ENCODE assay signal across 19 cellular contexts in the genomic region with DNA sequence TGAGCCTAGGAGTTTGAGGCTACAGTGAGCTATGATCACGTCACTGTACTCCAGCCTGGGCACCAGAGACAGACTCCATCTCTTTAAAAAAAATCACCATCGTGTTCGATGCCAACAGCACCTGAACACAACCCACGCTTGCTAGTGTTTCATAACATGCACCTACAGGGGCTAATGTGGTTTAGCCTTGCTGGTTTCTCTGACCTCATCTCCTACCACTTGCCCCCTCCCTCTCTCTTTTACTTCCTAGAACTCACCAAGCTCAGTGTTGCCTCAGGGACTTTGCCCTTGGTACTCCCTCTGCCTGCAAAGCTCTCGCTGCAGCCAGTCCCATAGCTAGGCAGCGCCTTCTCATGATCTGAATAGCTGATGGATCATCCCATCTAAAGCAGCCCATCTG.
A peak's percentile ranks its signal among the peaks of the same experiment; 100 is the strongest.
DNase-seq lines count a peak whose midpoint lies in the region; ATAC-seq, FAIRE-seq and TF ChIP-seq lines count a peak whose summit lies in the region.
"Had no signal": no experiment of that assay in that cellular context is flagged by ENCODE, and none has a peak within 500 bp of the region (broad histone marks: within the 10 kb centered on the region; RNA-seq: fewer than 3 reads in every experiment).

No MANE protein-coding gene starts in this region.

- no peaks in the 10 kb centered on the region for H3K36me3 Mint-ChIP-seq in activated CD8-positive, alpha-beta T cell treated with anti-CD3 and anti-CD28 coated beads, Interleukin-2, amount 10 ng/mL, durations not matched to agents 7 days and 5 days (ENCODE audit: low read depth)
- H3K36me3 Mint-ChIP-seq: naive thymus-derived CD8-positive, alpha-beta T cell had no signal

- peaks cover 20% of the 10 kb centered on the region for H3K27me3 Mint-ChIP-seq in activated CD8-positive, alpha-beta T cell treated with anti-CD3 and anti-CD28 coated beads, Interleukin-2, amount 10 ng/mL, durations not matched to agents 7 days and 5 days (ENCODE audit: low read depth)

- peak; percentile 11 for ATAC-seq in activated CD8-positive, alpha-beta T cell treated with anti-CD3 and anti-CD28 coated beads, Interleukin-2, amount 10 ng/mL, durations not matched to agents 7 days and 5 days
- ATAC-seq in HepG2 (peak; percentile 98), GM18861 (IDR thresholded peaks at IDR 0.05; ENCODE audit: unreplicated experiment) (no peak)
- ATAC-seq: left cardiac atrium had no signal

- no peak overlapping the region for H2AFZ ChIP-seq in HepG2 (ENCODE audit: low read length)
- H2AFZ ChIP-seq: PC-9 had no signal

- TF ChIP-seq EP300 in HepG2 (IDR thresholded peaks at IDR 0.05; ENCODE audit: low read depth in 2 of 2, low read length in 2 of 2) (no peak), HepG2 (CRISPR knock-in tag; IDR thresholded peaks at IDR 0.05; ENCODE audit: borderline replicate concordance) (no peak)

- BruUV-seq in HepG2 (replicated peaks; lab: Mats Ljungman, UMichigan): no TSS peak

- H3K4me1 Mint-ChIP-seq in activated CD8-positive, alpha-beta T cell treated with anti-CD3 and anti-CD28 coated beads, Interleukin-2, amount 10 ng/mL, durations not matched to agents 7 days and 5 days (ENCODE audit: low read depth): peaks cover 12% of the 10 kb centered on the region

- peak overlapping the region; percentile 10; the same call in 1 of the 2 replicates for H3K4me2 ChIP-seq in HepG2 (ENCODE audit: low read depth, low read length)
- H3K4me2 ChIP-seq: PC-9 had no signal

- H3K79me2 ChIP-seq in HepG2 (ENCODE audit: insufficient read depth, low read length): no peaks in the 10 kb centered on the region

- no peak overlapping the region for H3K4me3 ChIP-seq in Jurkat, Clone E6-1 (ENCODE audit: low read length)
- H3K4me3 ChIP-seq in HepG2 (replicated peaks in 1 of 3; ENCODE audit: insufficient read depth in 1 of 3, low read depth in 2 of 3, low read length in 3 of 3): no peak overlapping the region
- H3K4me3 ChIP-seq: PC-9, prostate gland had no signal

- H3K4me1 ChIP-seq in HepG2 (ENCODE audit: insufficient read depth, low read length): peaks cover 36% of the 10 kb centered on the region
- H3K4me1 ChIP-seq: prostate gland had no signal

- H3K9me3 ChIP-seq in HepG2 (ENCODE audit: low read length): no peaks in the 10 kb centered on the region
- H3K9me3 ChIP-seq: prostate gland had no signal

- H3K36me3 ChIP-seq in HepG2 (replicated peaks in 1 of 2; ENCODE audit: control insufficient read depth in 1 of 2, insufficient read depth in 2 of 2, low read length in 2 of 2): no peaks in the 10 kb centered on the region
- H3K36me3 ChIP-seq: prostate gland had no signal

- H3K4me3 Mint-ChIP-seq in activated CD8-positive, alpha-beta T cell treated with anti-CD3 and anti-CD28 coated beads, Interleukin-2, amount 10 ng/mL, durations not matched to agents 7 days and 5 days: no peak overlapping the region
- H3K4me3 Mint-ChIP-seq: naive thymus-derived CD8-positive, alpha-beta T cell had no signal

- POLR2A ChIA-PET in activated CD8-positive, alpha-beta T cell treated with anti-CD3 and anti-CD28 coated beads, Interleukin-2, amount 10 ng/mL, durations not matched to agents 7 days and 5 days (lab: Charles Lee): no interaction called here
- POLR2A ChIA-PET in HepG2 (lab: Yijun Ruan, JAX): interaction anchor here (0.9 to 1.7 kb wide), 4 partner anchors 9 to 45 kb away, joined by 3 to 30 read pairs (median 12); no protein-coding TSS in a partner anchor

- intact Hi-C loops in HepG2 (cut with micrococcal nuclease; ENCODE audit: unreplicated experiment): no loop called here

- DNase-seq in Ammon's horn (ENCODE audit: low spot score) (peak; percentile 15), HepG2 (ENCODE audit: low spot score) (peak; percentile 70), mesenteric fat pad (ENCODE audit: low spot score) (no peak), EL (no peak), cerebellum (ENCODE audit: low spot score) (no peak)
- DNase-seq in Jurkat, Clone E6-1 (ENCODE audit: low read depth, low spot score): peak; percentile 10
- peak; percentile 35 for DNase-seq in activated CD8-positive, alpha-beta T cell treated with anti-CD3 and anti-CD28 coated beads, Interleukin-2, amount 10 ng/mL, durations not matched to agents 7 days and 5 days
- DNase-seq: activated CD4-positive, CD25-positive, alpha-beta regulatory T cell; caudate nucleus; effector memory CD4-positive, alpha-beta T cell; Kasumi-1; left cardiac atrium; NCI-H187 treated with DMSO at 0.1 percent for 48 hours; PC-9 had no signal

- no peaks in the 10 kb centered on the region for H3K27me3 ChIP-seq in HepG2 (ENCODE audit: control insufficient read depth in 1 of 2, insufficient read depth in 2 of 2, low read length in 2 of 2)

- H3K9ac ChIP-seq in HepG2 (ENCODE audit: insufficient read depth, low read depth, low read length): no peak overlapping the region

- TF ChIP-seq RAD21 in HepG2 (CRISPR knock-in tag; IDR thresholded peaks at IDR 0.05): no peak

- no peak overlapping the region for H3K27ac Mint-ChIP-seq in activated CD8-positive, alpha-beta T cell treated with anti-CD3 and anti-CD28 coated beads, Interleukin-2, amount 10 ng/mL, durations not matched to agents 7 days and 5 days

- peak; percentile 94 for FAIRE-seq in HepG2 (lab: Jason Lieb, UNC)
- FAIRE-seq: GM18507 had no signal

- H3K27ac ChIP-seq in HepG2 (ENCODE audit: extremely low read length, insufficient read depth, low read length): no peak overlapping the region
- H3K27ac ChIP-seq: HL-60, PC-9 had no signal

- H4K20me1 ChIP-seq in HepG2 (ENCODE audit: insufficient read depth, low read length): no peaks in the 10 kb centered on the region

- peak; percentile 45 for TF ChIP-seq CTCF in HepG2 (CRISPR knock-in tag; IDR thresholded peaks at IDR 0.05)

- H3K9me3 Mint-ChIP-seq in activated CD8-positive, alpha-beta T cell treated with anti-CD3 and anti-CD28 coated beads, Interleukin-2, amount 10 ng/mL, durations not matched to agents 7 days and 5 days (ENCODE audit: insufficient read depth): no peaks in the 10 kb centered on the region
- H3K9me3 Mint-ChIP-seq: naive thymus-derived CD8-positive, alpha-beta T cell had no signal

- 18% methylated on average over 6 of the region's 6 CpGs for WGBS in HepG2 (ENCODE audit: low lambda C conversion rate)

- in situ Hi-C loops in HepG2 (cut with HindIII; ENCODE audit: extremely low pct_ligation_motif_present, low pct_unique_long_range_greater_than_20kb): no loop called here

- TF ChIP-seq POLR2A in HepG2 (IDR thresholded peaks at IDR 0.05; ENCODE audit: insufficient read depth in 1 of 2, low read depth in 2 of 2, low read length in 2 of 2): no peak

- CTCF ChIA-PET in activated CD8-positive, alpha-beta T cell treated with anti-CD3 and anti-CD28 coated beads, Interleukin-2, amount 10 ng/mL, durations not matched to agents 7 days and 5 days (lab: Charles Lee): interaction anchor here (1.3 kb wide), 1 partner anchor 223 kb away, joined by 5 read pairs; no protein-coding TSS in a partner anchor
- CTCF ChIA-PET in HepG2 (lab: Yijun Ruan, JAX; ENCODE audit: low intra/inter-chr PET ratio, low total read pairs): no interaction called here

TF ChIP-seq in HepG2, 621 proteins besides CTCF, POLR2A, EP300 and RAD21 (continues in another document):
- TF ChIP-seq KLF12 (CRISPR knock-in tag; IDR thresholded peaks at IDR 0.05; ENCODE audit: borderline replicate concordance): no peak
- no peak for TF ChIP-seq MED8 (CRISPR knock-in tag; IDR thresholded peaks at IDR 0.05; ENCODE audit: insufficient replicate concordance)
- TF ChIP-seq, protein P1, sequence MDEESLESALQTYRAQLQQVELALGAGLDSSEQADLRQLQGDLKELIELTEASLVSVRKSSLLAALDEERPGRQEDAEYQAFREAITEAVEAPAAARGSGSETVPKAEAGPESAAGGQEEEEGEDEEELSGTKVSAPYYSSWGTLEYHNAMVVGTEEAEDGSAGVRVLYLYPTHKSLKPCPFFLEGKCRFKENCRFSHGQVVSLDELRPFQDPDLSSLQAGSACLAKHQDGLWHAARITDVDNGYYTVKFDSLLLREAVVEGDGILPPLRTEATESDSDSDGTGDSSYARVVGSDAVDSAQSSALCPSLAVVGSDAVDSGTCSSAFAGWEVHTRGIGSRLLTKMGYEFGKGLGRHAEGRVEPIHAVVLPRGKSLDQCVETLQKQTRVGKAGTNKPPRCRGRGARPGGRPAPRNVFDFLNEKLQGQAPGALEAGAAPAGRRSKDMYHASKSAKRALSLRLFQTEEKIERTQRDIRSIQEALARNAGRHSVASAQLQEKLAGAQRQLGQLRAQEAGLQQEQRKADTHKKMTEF (CRISPR knock-in tag; IDR thresholded peaks at IDR 0.05): peak; percentile 56; the same call in 1 of the 2 replicates
- TF ChIP-seq RFXANK (CRISPR knock-in tag; IDR thresholded peaks at IDR 0.05): no peak
- no peak for TF ChIP-seq SOX6 (IDR thresholded peaks at IDR 0.05)
- TF ChIP-seq SOX6 (CRISPR knock-in tag; IDR thresholded peaks at IDR 0.05): peak; percentile 36; the same call in 1 of the 2 replicates
- TF ChIP-seq JDP2 (CRISPR knock-in tag; IDR thresholded peaks at IDR 0.05; ENCODE audit: borderline replicate concordance): no peak
- peak; percentile 72 for TF ChIP-seq HNF4G (IDR thresholded peaks at IDR 0.05; ENCODE audit: borderline replicate concordance, low read depth, low read length)
- 0 out of 2 replicates have a peak, but pooled peaks have one; percentile 54 for TF ChIP-seq HNF4G (CRISPR knock-in tag; IDR thresholded peaks at IDR 0.05; ENCODE audit: borderline replicate concordance, low read depth)
- TF ChIP-seq ZNF556 (CRISPR knock-in tag; IDR thresholded peaks at IDR 0.05; ENCODE audit: borderline replicate concordance): no peak
- TF ChIP-seq, protein P2, sequence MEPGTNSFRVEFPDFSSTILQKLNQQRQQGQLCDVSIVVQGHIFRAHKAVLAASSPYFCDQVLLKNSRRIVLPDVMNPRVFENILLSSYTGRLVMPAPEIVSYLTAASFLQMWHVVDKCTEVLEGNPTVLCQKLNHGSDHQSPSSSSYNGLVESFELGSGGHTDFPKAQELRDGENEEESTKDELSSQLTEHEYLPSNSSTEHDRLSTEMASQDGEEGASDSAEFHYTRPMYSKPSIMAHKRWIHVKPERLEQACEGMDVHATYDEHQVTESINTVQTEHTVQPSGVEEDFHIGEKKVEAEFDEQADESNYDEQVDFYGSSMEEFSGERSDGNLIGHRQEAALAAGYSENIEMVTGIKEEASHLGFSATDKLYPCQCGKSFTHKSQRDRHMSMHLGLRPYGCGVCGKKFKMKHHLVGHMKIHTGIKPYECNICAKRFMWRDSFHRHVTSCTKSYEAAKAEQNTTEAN (CRISPR knock-in tag; conservative IDR thresholded peaks at IDR 0.05): no peak
- no peak for TF ChIP-seq ARNT (IDR thresholded peaks at IDR 0.05)
- no peak for TF ChIP-seq DNMT1 (CRISPR knock-in tag; IDR thresholded peaks at IDR 0.05)
- TF ChIP-seq YEATS4 (CRISPR knock-in tag; IDR thresholded peaks at IDR 0.05; ENCODE audit: borderline replicate concordance): no peak
- TF ChIP-seq NFKB2 (CRISPR knock-in tag; IDR thresholded peaks at IDR 0.05; ENCODE audit: borderline replicate concordance): no peak
- no peak for TF ChIP-seq ATF7 (IDR thresholded peaks at IDR 0.05)
- peak; percentile 65; the same call in 1 of the 2 replicates for TF ChIP-seq ATF7 (CRISPR knock-in tag; IDR thresholded peaks at IDR 0.05)
- TF ChIP-seq CBFB (CRISPR knock-in tag; IDR thresholded peaks at IDR 0.05): no peak

Comparison
In these comparisons a context has a peak if more than half of its experiments do, and no peak if none do; other contexts are left out.
1. DNase-seq: peak in Ammon's horn (single experiment), Jurkat, Clone E6-1 (single experiment), activated CD8-positive, alpha-beta T cell treated with anti-CD3 and anti-CD28 coated beads, Interleukin-2, amount 10 ng/mL, durations not matched to agents 7 days and 5 days (single experiment) and HepG2 (single experiment); none in mesenteric fat pad (single experiment), EL (single experiment) and cerebellum (single experiment).